8 cellular contexts compared by ENCODE assay signal in genomic region chr6:7085911-7086310, GRCh38. TPM values are rescaled to one million over a fixed set of nuclear protein-coding genes. Genes with fewer than 3 reads are reported as not detected.
DNase-seq lines count a peak whose midpoint lies in the region; ATAC-seq and TF ChIP-seq lines count a peak whose summit lies in the region.

No MANE protein-coding gene starts in this region.

- in situ Hi-C loops in G401 (cut with HindIII; ENCODE audit: low sequenced_read_pairs): no loop called here

- POLR2A ChIA-PET in GM10248 (lab: Yijun Ruan, JAX): interaction anchor here (0.7 to 1.0 kb wide), 3 partner anchors 8 to 278 kb away, joined by 3 to 10 read pairs (median 4); no protein-coding TSS in a partner anchor

- H3K9me3 ChIP-seq in aorta (ENCODE audit: control insufficient read depth, low read length): no peaks in the 10 kb centered on the region

- H3K4me1 ChIP-seq in aorta (ENCODE audit: control insufficient read depth in 1 of 2, insufficient read depth in 2 of 2, low read length in 2 of 2): no peaks in the 10 kb centered on the region

- WGBS in aorta, 2 donors: 96 to 100% methylated on average over 1 of the region's 1 CpG

- peak; percentile 37 for DNase-seq in GM10248 (ENCODE audit: extremely low spot score)
- DNase-seq in NCI-H2171 (lab: John Stamatoyannopoulos, UW): peak; percentile 76
- peak in 29 of 42 donors; percentile 9 to 64 (median 33) for DNase-seq in head of caudate nucleus
- no peak for DNase-seq in aorta
- DNase-seq in activated CD4-positive, alpha-beta T cell treated with anti-CD3 and anti-CD28 coated beads for 4 hours: no peak
- no peak for DNase-seq in G401 (ENCODE audit: low spot score)
- DNase-seq in NCI-H187 (lab: John Stamatoyannopoulos, UW): no peak

- no peak overlapping the region for H3K27ac ChIP-seq in aorta (ENCODE audit: low read depth in 1 of 2, low read length in 2 of 2)

- CTCF ChIA-PET in GM10248 (lab: Yijun Ruan, JAX): interaction anchor here (0.5 to 3.2 kb wide), 9 partner anchors 8 to 409 kb away, joined by 3 to 28 read pairs (median 3); no protein-coding TSS in a partner anchor

- H3K36me3 ChIP-seq in aorta (ENCODE audit: control insufficient read depth in 1 of 2, insufficient read depth in 2 of 2, low read length in 1 of 2): no peaks in the 10 kb centered on the region

- no peaks in the 10 kb centered on the region for H3K27me3 ChIP-seq in aorta (ENCODE audit: control insufficient read depth in 1 of 2, insufficient read depth in 2 of 2, low read length in 1 of 2)

- intact Hi-C loops in head of caudate nucleus (cut with DNase I): no loop called here
- intact Hi-C loops in aorta (cut with DNase I): no loop called here

- H3K4me3 ChIP-seq in aorta (ENCODE audit: low read length in 2 of 2): no peak overlapping the region

- TF ChIP-seq CTCF in GM10248 (IDR thresholded peaks at IDR 0.05; ENCODE audit: control extremely low read depth, extremely low read depth, low read depth, missing control alignments): no peak

- ATAC-seq in GM21529 (IDR thresholded peaks at IDR 0.05; ENCODE audit: unreplicated experiment): peak; percentile 40
- ATAC-seq in aorta (ENCODE audit: low FRiP score): peak; percentile 33

RNA-seq across cellular contexts. Expression of gene RREB1, which starts 21.9 kb away (rescaled TPM):
- 10 to 100 TPM; 30.7 to 44.7 TPM for total RNA-seq in aorta
- 1 to 10 TPM; 3.5 to 4.9 TPM for polyA plus RNA-seq in aorta
- 8.5 and 10.1 TPM in 2 replicates for total RNA-seq in G401 (2014; rRNA removed; shearing (Covaris generic))

Comparison
In these comparisons a context has a peak if more than half of its experiments do, and no peak if none do; other contexts are left out.
1. DNase-seq: peak in GM10248 (single experiment), NCI-H2171 (single experiment) and head of caudate nucleus (29 of 42); none in aorta (0 of 2), activated CD4-positive, alpha-beta T cell treated with anti-CD3 and anti-CD28 coated beads for 4 hours (0 of 2), G401 (single experiment) and NCI-H187 (0 of 2).